Comparison of ENCODE assay signal across 12 cellular contexts in genomic region chr12:102484732-102485069, GRCh38. TPM values are rescaled to one million over a fixed set of nuclear protein-coding genes. Genes with fewer than 3 reads are reported as not detected.
DNase-seq lines count a peak whose midpoint lies in the region; ATAC-seq and TF ChIP-seq lines count a peak whose summit lies in the region.
"Had no signal": no experiment of that assay in that cellular context is flagged by ENCODE, and none has a peak within 500 bp of the region (broad histone marks: within the 10 kb centered on the region; RNA-seq: fewer than 3 reads in every experiment).

No MANE protein-coding gene starts in this region.

- no peaks in the 10 kb centered on the region for H3K9me3 ChIP-seq in OCI-LY7 (ENCODE audit: low read length)
- H3K9me3 ChIP-seq: upper lobe of left lung had no signal

- peaks cover 12% of the 10 kb centered on the region for H3K4me1 ChIP-seq in OCI-LY7 (ENCODE audit: insufficient read depth, low read length, poor library complexity, severe bottlenecking)

- H4K20me1 ChIP-seq in OCI-LY7 (ENCODE audit: insufficient read depth, low read length) = no peaks in the 10 kb centered on the region

- peaks cover 32% of the 10 kb centered on the region for H3K4me1 Mint-ChIP-seq in activated CD4-positive, alpha-beta T cell treated with anti-CD3 and anti-CD28 coated beads, Interleukin-2, amount 10 ng/mL, durations not matched to agents 24 days and 14 days
- H3K4me1 Mint-ChIP-seq in effector memory CD8-positive, alpha-beta T cell (ENCODE audit: low read depth in 2 of 2) = peaks cover 6 to 10% of the 10 kb centered on the region in 2 donors
- H3K4me1 Mint-ChIP-seq in stimulated activated memory B cell treated with anti-CD40 and anti-IgM and Interleukin-4, amounts not matched to agents 10 μg/mL and 1 μg/mL and 100 μg/mL, for 72 hours = no peaks in the 10 kb centered on the region

- CTCF ChIA-PET in OCI-LY7 (lab: Charles Lee; ENCODE audit: unreplicated experiment) = interaction anchor here (0.6 to 1.1 kb wide), 2 partner anchors 295 to 582 kb away, joined by 3 read pairs; no protein-coding TSS in a partner anchor

- no peaks in the 10 kb centered on the region for H3K27me3 Mint-ChIP-seq in activated CD4-positive, alpha-beta T cell treated with anti-CD3 and anti-CD28 coated beads, Interleukin-2, amount 10 ng/mL, durations not matched to agents 24 days and 14 days
- no peaks in the 10 kb centered on the region for H3K27me3 Mint-ChIP-seq in effector memory CD8-positive, alpha-beta T cell
- no peaks in the 10 kb centered on the region for H3K27me3 Mint-ChIP-seq in stimulated activated memory B cell treated with anti-CD40 and anti-IgM and Interleukin-4, amounts not matched to agents 10 μg/mL and 1 μg/mL and 100 μg/mL, for 72 hours

- H3K27ac Mint-ChIP-seq in activated CD4-positive, alpha-beta T cell treated with anti-CD3 and anti-CD28 coated beads, Interleukin-2, amount 10 ng/mL, durations not matched to agents 24 days and 14 days = peak overlapping the region; percentile 89
- peak overlapping the region in 1 of 2 donors; percentile 17 for H3K27ac Mint-ChIP-seq in effector memory CD8-positive, alpha-beta T cell
- H3K27ac Mint-ChIP-seq in stimulated activated memory B cell treated with anti-CD40 and anti-IgM and Interleukin-4, amounts not matched to agents 10 μg/mL and 1 μg/mL and 100 μg/mL, for 72 hours = no peak overlapping the region
- H3K27ac Mint-ChIP-seq: WTC11 had no signal

- peak overlapping the region; percentile 75 for H3K4me3 Mint-ChIP-seq in activated CD4-positive, alpha-beta T cell treated with anti-CD3 and anti-CD28 coated beads, Interleukin-2, amount 10 ng/mL, durations not matched to agents 24 days and 14 days
- H3K4me3 Mint-ChIP-seq in effector memory CD8-positive, alpha-beta T cell = peak overlapping the region; percentile 56 to 72
- peak overlapping the region; percentile 59 for H3K4me3 Mint-ChIP-seq in stimulated activated memory B cell treated with anti-CD40 and anti-IgM and Interleukin-4, amounts not matched to agents 10 μg/mL and 1 μg/mL and 100 μg/mL, for 72 hours
- H3K4me3 Mint-ChIP-seq: WTC11 had no signal

- H3K27ac ChIP-seq in OCI-LY7 (ENCODE audit: low read depth, low read length, poor library complexity, severe bottlenecking) = no peak overlapping the region

- no peak for DNase-seq in activated CD4-positive, alpha-beta T cell treated with anti-CD3 and anti-CD28 coated beads, Interleukin-2, amount 10 ng/mL, durations not matched to agents 24 days and 14 days
- no peak for DNase-seq in activated CD4-positive, alpha-beta T cell treated with anti-CD3 and anti-CD28 coated beads for 4 hours
- DNase-seq in OCI-LY7 (ENCODE audit: low spot score) (no peak), NOMO-1 (lab: John Stamatoyannopoulos, UW; ENCODE audit: unreplicated experiment in 2 of 2) (no peak), mesenteric fat pad (ENCODE audit: low spot score) (no peak), SK-N-DZ (ENCODE audit: low spot score) (no peak)
- no peak for DNase-seq in effector memory CD8-positive, alpha-beta T cell
- DNase-seq: NCI-H524 treated with DMSO at 0.1 percent for 48 hours had no signal

- peak overlapping the region; percentile 82; the same call in 1 of the 2 replicates for H2AFZ ChIP-seq in OCI-LY7 (ENCODE audit: low read length)

- no TSS peak for BruUV-seq in OCI-LY7 (replicated peaks; lab: Mats Ljungman, UMichigan)

- no peak overlapping the region for H3K4me3 ChIP-seq in OCI-LY7 (ENCODE audit: low read depth, low read length, poor library complexity, severe bottlenecking)

- no peaks in the 10 kb centered on the region for H3K9me2 ChIP-seq in OCI-LY7 (ENCODE audit: insufficient read depth, low read length)

- peak; percentile 12; the same call in 1 of the 2 replicates for TF ChIP-seq CTCF in OCI-LY7 (conservative IDR thresholded peaks at IDR 0.05; ENCODE audit: low read length)

- intact Hi-C loops in activated CD4-positive, alpha-beta T cell treated with anti-CD3 and anti-CD28 coated beads, Interleukin-2, amount 10 ng/mL, durations not matched to agents 24 days and 14 days (cut with micrococcal nuclease) = loop anchor here (1.0 to 10.0 kb wide), 13 partner anchors 10 to 690 kb away; partner anchors contain the start of genes DRAM1, NUP37, PARPBP and WASHC3
- intact Hi-C loops in OCI-LY7 (cut with micrococcal nuclease; ENCODE audit: unreplicated experiment) = loop anchor here (1.0 to 10.0 kb wide), 4 partner anchors 390 to 710 kb away; no protein-coding TSS in a partner anchor

- H3K36me3 Mint-ChIP-seq in activated CD4-positive, alpha-beta T cell treated with anti-CD3 and anti-CD28 coated beads, Interleukin-2, amount 10 ng/mL, durations not matched to agents 24 days and 14 days (ENCODE audit: low read depth) = no peaks in the 10 kb centered on the region
- H3K36me3 Mint-ChIP-seq in effector memory CD8-positive, alpha-beta T cell (ENCODE audit: insufficient read depth) = no peaks in the 10 kb centered on the region
- H3K36me3 Mint-ChIP-seq in stimulated activated memory B cell treated with anti-CD40 and anti-IgM and Interleukin-4, amounts not matched to agents 10 μg/mL and 1 μg/mL and 100 μg/mL, for 72 hours = peaks cover 5% of the 10 kb centered on the region
- H3K36me3 Mint-ChIP-seq: WTC11 had no signal

- no peak overlapping the region for H3K4me2 ChIP-seq in OCI-LY7 (ENCODE audit: low read length)

- H3K36me3 ChIP-seq in OCI-LY7 (ENCODE audit: insufficient read depth, low read length) = no peaks in the 10 kb centered on the region
- H3K36me3 ChIP-seq: upper lobe of left lung had no signal

- POLR2A ChIA-PET in OCI-LY7 (lab: Charles Lee) = interaction anchor here (0.7 kb wide), 1 partner anchor 265 kb away, joined by 3 read pairs; no protein-coding TSS in a partner anchor

- ATAC-seq in effector memory CD8-positive, alpha-beta T cell (replicated peaks) = no peak
- no peak for ATAC-seq in stimulated activated memory B cell treated with anti-CD40 and anti-IgM and Interleukin-4, amounts not matched to agents 10 μg/mL and 1 μg/mL and 100 μg/mL, for 72 hours

- H3K79me2 ChIP-seq in OCI-LY7 (ENCODE audit: insufficient read depth, low read depth, low read length) = no peaks in the 10 kb centered on the region

- H3K9me3 Mint-ChIP-seq in activated CD4-positive, alpha-beta T cell treated with anti-CD3 and anti-CD28 coated beads, Interleukin-2, amount 10 ng/mL, durations not matched to agents 24 days and 14 days = peaks cover 9% of the 10 kb centered on the region
- H3K9me3 Mint-ChIP-seq in effector memory CD8-positive, alpha-beta T cell = no peaks in the 10 kb centered on the region
- H3K9me3 Mint-ChIP-seq in stimulated activated memory B cell treated with anti-CD40 and anti-IgM and Interleukin-4, amounts not matched to agents 10 μg/mL and 1 μg/mL and 100 μg/mL, for 72 hours = no peaks in the 10 kb centered on the region

RNA-seq across cellular contexts. Expression of gene IGF1, which starts 4.3 kb away (rescaled TPM):
- 1.1 and 1.8 TPM in 2 replicates for total RNA-seq in activated CD4-positive, alpha-beta T cell treated with anti-CD3 and anti-CD28 coated beads, Interleukin-2, amount 10 ng/mL, durations not matched to agents 24 days and 14 days
- not detected in 2 replicates for total RNA-seq in OCI-LY7 (2014; rRNA removed; shearing (Covaris generic))
- not detected in 2 replicates for total RNA-seq in OCI-LY7 (2022)
- 415 TPM for total RNA-seq in mesenteric fat pad
- polyA plus RNA-seq in SK-N-DZ (2014; cell fraction: cytosol; rRNA removed) = not detected in 2 replicates
- not detected in 2 replicates for polyA plus RNA-seq in SK-N-DZ (2014; cell fraction: nucleus; rRNA removed)
- total RNA-seq: HT-29, WTC11 had no signal

Comparison
In these comparisons a context has a peak if more than half of its experiments do, and no peak if none do; other contexts are left out.
1. RNA of gene IGF1, which starts 4.3 kb away (total RNA-seq): 415 TPM in mesenteric fat pad (single experiment); 1.1 to 1.8 TPM in activated CD4-positive, alpha-beta T cell treated with anti-CD3 and anti-CD28 coated beads, Interleukin-2, amount 10 ng/mL, durations not matched to agents 24 days and 14 days and not detected in OCI-LY7; every median in the first group is over 100 times any median in the second.
2. Peak in every context shown above with its lines, with median percentiles within 50 percentile points of each other: H3K4me3 Mint-ChIP-seq.